9 cellular contexts compared by ENCODE assay signal in genomic region chr6:42316390-42316970, GRCh38.
DNase-seq lines count a peak whose midpoint lies in the region; ATAC-seq, FAIRE-seq and TF ChIP-seq lines count a peak whose summit lies in the region.
"Had no signal": no experiment of that assay in that cellular context is flagged by ENCODE, and none has a peak within 500 bp of the region (broad histone marks: within the 10 kb centered on the region; RNA-seq: fewer than 3 reads in every experiment).

No MANE protein-coding gene starts in this region.

- no peak overlapping the region for H3K4me3 ChIP-seq in GM12864 (ENCODE audit: low read depth, low read length)
- no peak overlapping the region for H3K4me3 ChIP-seq in colonic mucosa
- peak overlapping the region; percentile 47 to 51 for H3K4me3 ChIP-seq in neutrophil (ENCODE audit: low read depth in 1 of 2, low read length in 1 of 2)
- H3K4me3 ChIP-seq in A673 (ENCODE audit: low read depth, low read length, poor library complexity, severe bottlenecking): no peak overlapping the region

- no peak overlapping the region for H3K9ac ChIP-seq in colonic mucosa (ENCODE audit: low read depth in 2 of 2, low read length in 2 of 2)

- H3K4me1 ChIP-seq in colonic mucosa (peaks cover 3% of the 10 kb centered on the region), neutrophil (ENCODE audit: control insufficient read depth in 1 of 2, insufficient read depth in 1 of 2, low read depth in 1 of 2, low read length in 1 of 2) (peaks cover 66 to 72% of the 10 kb centered on the region in 2 experiments), A673 (ENCODE audit: insufficient read depth, low read length, poor library complexity, severe bottlenecking) (no peaks in the 10 kb centered on the region)

- H3K36me3 ChIP-seq in colonic mucosa (no peaks in the 10 kb centered on the region), neutrophil (peaks cover 5% of the 10 kb centered on the region), A673 (ENCODE audit: insufficient read depth, low read length, poor library complexity, severe bottlenecking) (no peaks in the 10 kb centered on the region)

- TF ChIP-seq POLR2A in GM12892 (IDR thresholded peaks at IDR 0.05; ENCODE audit: low read depth, low read length): no peak

- H3K9me3 ChIP-seq in colonic mucosa (no peaks in the 10 kb centered on the region), neutrophil (no peaks in the 10 kb centered on the region), A673 (ENCODE audit: low read depth, low read length, poor library complexity, severe bottlenecking) (no peaks in the 10 kb centered on the region)

- no TSS peak for BruUV-seq in A673 (replicated peaks; lab: Mats Ljungman, UMichigan)

- POLR2A ChIA-PET in A673 (lab: Charles Lee; ENCODE audit: low non-redundant PET): no interaction called here

- ATAC-seq in GM21528 (IDR thresholded peaks at IDR 0.05; ENCODE audit: low FRiP score, unreplicated experiment): no peak

- FAIRE-seq in GM12892 (lab: Jason Lieb, UNC): no peak
- FAIRE-seq: TTC549 had no signal

- H3K27me3 ChIP-seq in colonic mucosa (no peaks in the 10 kb centered on the region), neutrophil (no peaks in the 10 kb centered on the region), A673 (replicated peaks; ENCODE audit: insufficient read depth, low read depth, low read length, poor library complexity) (no peaks in the 10 kb centered on the region)

- TF ChIP-seq CTCF in GM12864 (IDR thresholded peaks at IDR 0.05; ENCODE audit: low read depth, low read length, missing control alignments) (no peak), colonic mucosa (IDR thresholded peaks at IDR 0.05) (no peak), neutrophil (IDR thresholded peaks at IDR 0.05) (no peak), A673 (conservative IDR thresholded peaks at IDR 0.05; ENCODE audit: low read depth, low read length) (no peak)

- CTCF ChIA-PET in A673 (lab: Charles Lee): no interaction called here

- DNase-seq in GM12864 (ENCODE audit: low read depth) (peak; percentile 13), NOMO-1 treated with DMSO at 0.1 percent for 48 hours (lab: John Stamatoyannopoulos, UW; ENCODE audit: unreplicated experiment) (peak; percentile 66), colonic mucosa (peak; percentile 77), SHP77 (lab: John Stamatoyannopoulos, UW) (no peak), GM12892 (ENCODE audit: insufficient read length) (no peak), A673 (ENCODE audit: low spot score) (no peak)

- intact Hi-C loops in colonic mucosa (cut with DNase I): loop anchor here (10.0 kb wide), 1 partner anchor 88 kb away; no protein-coding TSS in a partner anchor
- intact Hi-C loops in A673 (cut with micrococcal nuclease; ENCODE audit: unreplicated experiment): no loop called here

- peak overlapping the region; percentile 44 for H3K27ac ChIP-seq in colonic mucosa
- peak overlapping the region; percentile 99 for H3K27ac ChIP-seq in neutrophil
- H3K27ac ChIP-seq in A673 (ENCODE audit: low read depth, low read length, poor library complexity, severe bottlenecking): no peak overlapping the region

Comparison
In these comparisons a context has a peak if more than half of its experiments do, and no peak if none do; other contexts are left out.
1. DNase-seq: peak in GM12864 (single experiment), NOMO-1 treated with DMSO at 0.1 percent for 48 hours (single experiment) and colonic mucosa (single experiment); none in SHP77 (0 of 2), GM12892 (single experiment) and A673 (single experiment).
2. H3K4me3 ChIP-seq: peak in neutrophil (2 of 2); none in GM12864 (single experiment), colonic mucosa (single experiment) and A673 (single experiment).